ENCODE assay signal across 8 cellular contexts in genomic region chr16:2460391-2460713, GRCh38. TPM values are rescaled to one million over a fixed set of nuclear protein-coding genes. Genes with fewer than 3 reads are reported as not detected.
DNase-seq lines count a peak whose midpoint lies in the region; ATAC-seq and TF ChIP-seq lines count a peak whose summit lies in the region.

No MANE protein-coding gene starts in this region.

- POLR2A ChIA-PET in MCF 10A (lab: Yijun Ruan, JAX): interaction anchor here (0.8 to 2.0 kb wide), 8 partner anchors 8 to 191 kb away, joined by 3 to 11 read pairs (median 5); partner anchors contain the start of genes CCNF and TBC1D24
- POLR2A ChIA-PET in naive thymus-derived CD4-positive, alpha-beta T cell (lab: Charles Lee): interaction anchor here (0.7 to 1.5 kb wide), 5 partner anchors 16 to 305 kb away, joined by 3 to 7 read pairs (median 4); partner anchors contain the start of genes AMDHD2, ATP6V0C, PGP and TRAF7

- peak overlapping the region; percentile 77 for H3K4me3 Mint-ChIP-seq in MCF 10A (ENCODE audit: unreplicated experiment)
- H3K4me3 Mint-ChIP-seq in naive thymus-derived CD4-positive, alpha-beta T cell: peak overlapping the region in 4 of 10 donors; percentile 42 to 95 (median 67)

- H3K36me3 Mint-ChIP-seq in MCF 10A (ENCODE audit: insufficient read depth, unreplicated experiment): peaks cover 12% of the 10 kb centered on the region
- peaks cover 0 to 5% (median 0%) of the 10 kb centered on the region in 5 donors for H3K36me3 Mint-ChIP-seq in naive thymus-derived CD4-positive, alpha-beta T cell

- no peak for TF ChIP-seq CTCF in AG10803 (conservative IDR thresholded peaks at IDR 0.05; ENCODE audit: low read length)
- no peak for TF ChIP-seq CTCF in MCF 10A (IDR thresholded peaks at IDR 0.05; ENCODE audit: unreplicated experiment)
- no peak for TF ChIP-seq CTCF in GM10266 (IDR thresholded peaks at IDR 0.05; ENCODE audit: control insufficient read depth, insufficient read depth, low read depth, missing control alignments)

- intact Hi-C loops in MCF 10A (cut with micrococcal nuclease): no loop called here
- intact Hi-C loops in naive thymus-derived CD4-positive, alpha-beta T cell (cut with micrococcal nuclease): loop anchor here (1.0 kb wide), 4 partner anchors 14 to 120 kb away; partner anchors contain the start of genes CCNF (in 2 of the 2), ABCA3 (in 1 of the 2) and TBC1D24 (in 1 of the 2)

- no peaks in the 10 kb centered on the region for H3K9me3 ChIP-seq in naive thymus-derived CD4-positive, alpha-beta T cell (ENCODE audit: control insufficient read depth in 2 of 3, low read length in 3 of 3)

- H3K9me3 Mint-ChIP-seq in MCF 10A (ENCODE audit: unreplicated experiment): no peaks in the 10 kb centered on the region
- H3K9me3 Mint-ChIP-seq in naive thymus-derived CD4-positive, alpha-beta T cell: no peaks in the 10 kb centered on the region

- peak; percentile 7 for ATAC-seq in HG03196 (IDR thresholded peaks at IDR 0.05; ENCODE audit: unreplicated experiment)
- no peak for ATAC-seq in naive thymus-derived CD4-positive, alpha-beta T cell

- in situ Hi-C loops in G401 (cut with HindIII; ENCODE audit: low sequenced_read_pairs): no loop called here

- H3K4me1 ChIP-seq in naive thymus-derived CD4-positive, alpha-beta T cell (ENCODE audit: control insufficient read depth in 2 of 2, insufficient read depth in 2 of 2, low read length in 2 of 2): peaks cover 5 to 8% of the 10 kb centered on the region in 2 donors

- H3K36me3 ChIP-seq in naive thymus-derived CD4-positive, alpha-beta T cell (ENCODE audit: control insufficient read depth in 2 of 3, insufficient read depth in 3 of 3, low read length in 3 of 3): peaks cover 0 to 8% (median 0%) of the 10 kb centered on the region in 3 experiments

- peak overlapping the region; percentile 29 for H3K27ac ChIP-seq in naive thymus-derived CD4-positive, alpha-beta T cell (ENCODE audit: low read depth, low read length)

- BruUV-seq in MCF 10A (replicated peaks; lab: Mats Ljungman, UMichigan): no TSS peak

- DNase-seq in AG10803 (ENCODE audit: low read depth) (no peak), MCF 10A (ENCODE audit: unreplicated experiment) (no peak), cerebellar nuclear complex (lab: John Stamatoyannopoulos, UW) (no peak), G401 (ENCODE audit: low spot score) (no peak), kidney glomerular epithelial cell (lab: John Stamatoyannopoulos, UW) (no peak), GM10266 (ENCODE audit: extremely low spot score) (no peak)
- no peak for DNase-seq in naive thymus-derived CD4-positive, alpha-beta T cell

- no peaks in the 10 kb centered on the region for H3K27me3 ChIP-seq in naive thymus-derived CD4-positive, alpha-beta T cell (ENCODE audit: control insufficient read depth in 2 of 2, insufficient read depth in 2 of 2, low read length in 2 of 2)

- no peaks in the 10 kb centered on the region for H3K27me3 Mint-ChIP-seq in MCF 10A (ENCODE audit: insufficient read depth, unreplicated experiment)
- H3K27me3 Mint-ChIP-seq in naive thymus-derived CD4-positive, alpha-beta T cell: no peaks in the 10 kb centered on the region

- peaks cover 7% of the 10 kb centered on the region for H3K4me1 Mint-ChIP-seq in MCF 10A (ENCODE audit: insufficient read depth, unreplicated experiment)
- peaks cover 4 to 14% (median 5%) of the 10 kb centered on the region in 7 donors for H3K4me1 Mint-ChIP-seq in naive thymus-derived CD4-positive, alpha-beta T cell

- peak overlapping the region; percentile 57 for H3K4me3 ChIP-seq in AG10803 (ENCODE audit: low read length)
- peak overlapping the region; percentile 63 for H3K4me3 ChIP-seq in naive thymus-derived CD4-positive, alpha-beta T cell (ENCODE audit: low read length)

- CTCF ChIA-PET in MCF 10A (lab: Yijun Ruan, JAX): no interaction called here
- CTCF ChIA-PET in naive thymus-derived CD4-positive, alpha-beta T cell (lab: Charles Lee): no interaction called here

- H3K27ac Mint-ChIP-seq in MCF 10A (ENCODE audit: low read depth, unreplicated experiment): no peak overlapping the region
- no peak overlapping the region for H3K27ac Mint-ChIP-seq in naive thymus-derived CD4-positive, alpha-beta T cell

RNA-seq across cellular contexts. Expression of gene TEDC2, which starts 0.4 kb away (rescaled TPM):
- total RNA-seq in MCF 10A (2022): 3.5 and 6.9 TPM in 2 replicates
- total RNA-seq in naive thymus-derived CD4-positive, alpha-beta T cell: 10 to 100 TPM in 1 of 5 experiments, 1 to 10 TPM in 1, under 1 TPM in 2, not detected in 1; 0.32 to 16.7 (median 0.71) TPM
- polyA plus RNA-seq in naive thymus-derived CD4-positive, alpha-beta T cell: under 1 TPM; 0.39 to 0.84 TPM
- 42.8 and 49.9 TPM in 2 replicates for total RNA-seq in G401 (2014; rRNA removed; shearing (Covaris generic))

RNA-seq across cellular contexts. Expression of gene NTN3, which starts 10.7 kb away (rescaled TPM):
- total RNA-seq in MCF 10A (2022): not detected in 2 replicates
- total RNA-seq in naive thymus-derived CD4-positive, alpha-beta T cell: not detected
- polyA plus RNA-seq in naive thymus-derived CD4-positive, alpha-beta T cell: not detected
- 2.0 and 4.4 TPM in 2 replicates for total RNA-seq in G401 (2014; rRNA removed; shearing (Covaris generic))

RNA-seq across cellular contexts. Expression of gene TBC1D24, which starts 14.6 kb away (rescaled TPM):
- total RNA-seq in MCF 10A (2022): 7.6 and 8.1 TPM in 2 replicates
- total RNA-seq in naive thymus-derived CD4-positive, alpha-beta T cell: 10 to 100 TPM in 2 of 5 experiments, 1 to 10 TPM in 3; 5.4 to 13.5 (median 9.2) TPM
- 1 to 10 TPM; 1.7 to 2.5 TPM for polyA plus RNA-seq in naive thymus-derived CD4-positive, alpha-beta T cell
- 9.4 and 13.0 TPM in 2 replicates for total RNA-seq in G401 (2014; rRNA removed; shearing (Covaris generic))

RNA-seq across cellular contexts. Expression of gene CCNF, which starts 31.1 kb away (rescaled TPM):
- 7.5 and 11.9 TPM in 2 replicates for total RNA-seq in MCF 10A (2022)
- 10 to 100 TPM in 1 of 5 experiments, 1 to 10 TPM in 4; 2.6 to 50.1 (median 3.4) TPM for total RNA-seq in naive thymus-derived CD4-positive, alpha-beta T cell
- 1 to 10 TPM in 1 of 2 donors, under 1 TPM in 1; 0.41 to 5.9 TPM for polyA plus RNA-seq in naive thymus-derived CD4-positive, alpha-beta T cell
- total RNA-seq in G401 (2014; rRNA removed; shearing (Covaris generic)): 48.2 and 62.1 TPM in 2 replicates

RNA-seq across cellular contexts. Expression of gene ATP6V0C, which starts 53.4 kb away (rescaled TPM):
- total RNA-seq in MCF 10A (2022): 173 and 198 TPM in 2 replicates
- total RNA-seq in naive thymus-derived CD4-positive, alpha-beta T cell: 100 to 1,000 TPM in 4 of 5 experiments, 10 to 100 TPM in 1; 98.2 to 303 (median 113) TPM
- 10 to 100 TPM; 76.5 to 96.9 TPM for polyA plus RNA-seq in naive thymus-derived CD4-positive, alpha-beta T cell
- 17.4 and 41.8 TPM in 2 replicates for total RNA-seq in G401 (2014; rRNA removed; shearing (Covaris generic))
